ENCODE assay signal across 24 cellular contexts in genomic region chr17:61946359-61946758, GRCh38.
"Had no signal": no experiment of that assay in that cellular context is flagged by ENCODE, and none has a peak within 500 bp of the region (broad histone marks: within the 10 kb centered on the region; RNA-seq: fewer than 3 reads in every experiment).

No MANE protein-coding gene starts in this region.

- H3K4me1 ChIP-seq: Peyer's patch, SJCRH30 had no signal

- H3K9me3 Mint-ChIP-seq: activated naive CD4-positive, alpha-beta T cell treated with anti-CD3 and anti-CD28 coated beads, Interleukin-2, amount 50 U/mL, for 72 hours had no signal

- H3K9me2 ChIP-seq: SK-N-SH had no signal

- DNase-seq: activated CD4-positive, alpha-beta T cell treated with anti-CD3 and anti-CD28 coated beads for 36 hours; activated CD4-positive, alpha-beta T cell treated with anti-CD3 and anti-CD28 coated beads, Interleukin-2, amount 50 U/mL, for 1 hour; activated CD8-positive, alpha-beta memory T cell treated with anti-CD3 and anti-CD28 coated beads, Interleukin-2, amount 10 ng/mL, durations not matched to agents 7 days and 5 days; aorta; central memory CD4-positive, alpha-beta T cell; NCI-H1048; NCI-H146; NCI-H187 treated with DMSO at 0.1 percent for 48 hours; NCI-H2081 treated with DMSO at 0.1 percent for 48 hours; NCI-H2227 treated with DMSO at 0.1 percent for 48 hours; NCI-H446 treated with DMSO at 0.1 percent for 48 hours; NCI-H524 treated with DMSO at 0.1 percent for 48 hours; NCI-H748 treated with DMSO at 0.1 percent for 48 hours; NK-92 treated with Interleukin-12 subunit alpha and Interleukin-12 subunit beta, amount 100 ng/mL, for 24 hours; OCI-M1; Peyer's patch; Right ventricle myocardium superior; SJCRH30; SK-N-SH; T-helper 1 cell; WERI-Rb-1 had no signal

- H3K27ac ChIP-seq: Peyer's patch, RWPE1, SJCRH30, WERI-Rb-1 had no signal

- ATAC-seq: activated CD4-positive, alpha-beta T cell treated with anti-CD3 and anti-CD28 coated beads for 36 hours; activated CD8-positive, alpha-beta memory T cell treated with anti-CD3 and anti-CD28 coated beads, Interleukin-2, amount 10 ng/mL, durations not matched to agents 7 days and 5 days; activated naive CD4-positive, alpha-beta T cell treated with anti-CD3 and anti-CD28 coated beads, Interleukin-2, amount 50 U/mL, for 72 hours had no signal

- H3K4me3 ChIP-seq: Peyer's patch, SJCRH30 had no signal

- H3K9me3 ChIP-seq: Peyer's patch, SJCRH30, SK-N-SH had no signal

- H3K4me1 Mint-ChIP-seq: activated CD4-positive, alpha-beta T cell treated with anti-CD3 and anti-CD28 coated beads for 36 hours had no signal

- H3K27ac Mint-ChIP-seq: activated CD4-positive, alpha-beta T cell treated with anti-CD3 and anti-CD28 coated beads for 36 hours had no signal

- H3K9ac ChIP-seq: SK-N-SH had no signal

- H3K27me3 ChIP-seq: Peyer's patch, SJCRH30 had no signal

- FAIRE-seq: bronchial epithelial cell had no signal

- H3K4me2 ChIP-seq: SK-N-SH had no signal

- H3K27me3 Mint-ChIP-seq: activated CD4-positive, alpha-beta T cell treated with anti-CD3 and anti-CD28 coated beads for 36 hours; activated CD8-positive, alpha-beta memory T cell treated with anti-CD3 and anti-CD28 coated beads, Interleukin-2, amount 10 ng/mL, durations not matched to agents 7 days and 5 days had no signal

- H3K4me3 Mint-ChIP-seq: activated CD4-positive, alpha-beta T cell treated with anti-CD3 and anti-CD28 coated beads for 36 hours; activated CD8-positive, alpha-beta memory T cell treated with anti-CD3 and anti-CD28 coated beads, Interleukin-2, amount 10 ng/mL, durations not matched to agents 7 days and 5 days had no signal
